28 cellular contexts compared by ENCODE assay signal in genomic region chr1:165844933-165845332, GRCh38.
"Had no signal": no experiment of that assay in that cellular context is flagged by ENCODE, and none has a peak within 500 bp of the region (broad histone marks: within the 10 kb centered on the region; RNA-seq: fewer than 3 reads in every experiment).

No MANE protein-coding gene starts in this region.

- H3K4me2 ChIP-seq: neural progenitor cell had no signal

- H3K9me3 ChIP-seq: right atrium auricular region, stomach, thyroid gland, upper lobe of right lung had no signal

- H3K27ac Mint-ChIP-seq: activated CD4-positive, alpha-beta memory T cell treated with anti-CD3 and anti-CD28 coated beads for 36 hours; activated CD4-positive, alpha-beta T cell treated with anti-CD3 and anti-CD28 coated beads, Interleukin-2, amount 10 ng/mL, durations not matched to agents 24 days and 14 days; activated T-helper 1 cell treated with anti-CD3 and anti-CD28 coated beads, Interleukin-12 subunit alpha, Interleukin-12 subunit beta, Interleukin-2, Interleukin-4 antibody, amounts not matched to agents 30 ng/mL and 10 ng/mL and 1 ng/mL, durations not matched to agents 14 hours and 24 hours and 36 hours; naive thymus-derived CD8-positive, alpha-beta T cell; neural progenitor cell; stimulated activated naive B cell treated with anti-CD40 and anti-IgM and Interleukin-4, amounts not matched to agents 10 μg/mL and 1 μg/mL and 100 μg/mL, for 72 hours had no signal

- H3K9ac ChIP-seq: neural progenitor cell, parathyroid adenoma had no signal

- H3K4me1 ChIP-seq: neural progenitor cell, parathyroid adenoma had no signal

- H3K27me3 ChIP-seq: neural progenitor cell, right atrium auricular region, stomach, thyroid gland, upper lobe of right lung had no signal

- H3K27me3 Mint-ChIP-seq: activated CD4-positive, alpha-beta memory T cell treated with anti-CD3 and anti-CD28 coated beads for 36 hours; activated CD4-positive, alpha-beta T cell treated with anti-CD3 and anti-CD28 coated beads, Interleukin-2, amount 10 ng/mL, durations not matched to agents 24 days and 14 days; stimulated activated naive B cell treated with anti-CD40 and anti-IgM and Interleukin-4, amounts not matched to agents 10 μg/mL and 1 μg/mL and 100 μg/mL, for 72 hours had no signal

- DNase-seq: activated CD4-positive, alpha-beta memory T cell treated with anti-CD3 and anti-CD28 coated beads for 36 hours; activated CD4-positive, alpha-beta T cell treated with anti-CD3 and anti-CD28 coated beads, Interleukin-2, amount 10 ng/mL, durations not matched to agents 24 days and 14 days; activated CD4-positive, CD25-positive, alpha-beta regulatory T cell treated with anti-CD3 and anti-CD28 coated beads, Interleukin-2, amount 50 U/mL, for 72 hours; activated CD8-positive, alpha-beta memory T cell treated with anti-CD3 and anti-CD28 coated beads, Interleukin-2, amount 50 U/mL, for 4 hours; activated effector memory CD4-positive, alpha-beta T cell treated with anti-CD3 and anti-CD28 coated beads, Interleukin-2, amount 50 U/mL, for 16 hours; activated naive CD4-positive, alpha-beta T cell treated with anti-CD3 and anti-CD28 coated beads, Interleukin-2, amount 50 U/mL, for 16 hours; activated T-cell treated with anti-CD3 and anti-CD28 coated beads, Interleukin-2, amount 50 U/mL, for 1 hour; amniotic stem cell; cortex of kidney; foreskin fibroblast; hippocampal formation; immature natural killer cell; midbrain; naive thymus-derived CD8-positive, alpha-beta T cell; occipital lobe; stimulated activated CD4-positive, alpha-beta T cell treated with anti-CD3 and anti-CD28 coated beads, Interleukin-15, amount 100 ng/mL, for 24 hours; stimulated activated CD4-positive, alpha-beta T cell treated with anti-CD3 and anti-CD28 coated beads, Interleukin-2, amount 100 ng/mL, for 24 hours; stimulated activated naive B cell treated with anti-CD40 and anti-IgM and Interleukin-4, amounts not matched to agents 10 μg/mL and 1 μg/mL and 100 μg/mL, for 72 hours; stomach; T1000; thyroid gland; upper lobe of right lung; WERI-Rb-1 had no signal

- H3K36me3 ChIP-seq: neural progenitor cell, right atrium auricular region, stomach, thyroid gland, upper lobe of right lung had no signal

- H3K27ac ChIP-seq: neural progenitor cell, parathyroid adenoma, right atrium auricular region, stomach, thyroid gland, upper lobe of right lung, WERI-Rb-1 had no signal

- ATAC-seq: esophagus mucosa; naive thymus-derived CD8-positive, alpha-beta T cell; stimulated activated naive B cell treated with anti-CD40 and anti-IgM and Interleukin-4, amounts not matched to agents 10 μg/mL and 1 μg/mL and 100 μg/mL, for 72 hours; upper lobe of right lung had no signal

- H3K4me3 ChIP-seq: neural progenitor cell, right atrium auricular region, stomach, thyroid gland, upper lobe of right lung had no signal

- H3K4me3 Mint-ChIP-seq: activated CD4-positive, alpha-beta memory T cell treated with anti-CD3 and anti-CD28 coated beads for 36 hours; activated CD4-positive, alpha-beta T cell treated with anti-CD3 and anti-CD28 coated beads, Interleukin-2, amount 10 ng/mL, durations not matched to agents 24 days and 14 days; activated T-helper 1 cell treated with anti-CD3 and anti-CD28 coated beads, Interleukin-12 subunit alpha, Interleukin-12 subunit beta, Interleukin-2, Interleukin-4 antibody, amounts not matched to agents 30 ng/mL and 10 ng/mL and 1 ng/mL, durations not matched to agents 14 hours and 24 hours and 36 hours; immature natural killer cell; naive thymus-derived CD8-positive, alpha-beta T cell; neural progenitor cell; stimulated activated naive B cell treated with anti-CD40 and anti-IgM and Interleukin-4, amounts not matched to agents 10 μg/mL and 1 μg/mL and 100 μg/mL, for 72 hours had no signal

- H2AFZ ChIP-seq: neural progenitor cell, parathyroid adenoma had no signal

- H3K9me3 Mint-ChIP-seq: activated CD4-positive, alpha-beta T cell treated with anti-CD3 and anti-CD28 coated beads, Interleukin-2, amount 10 ng/mL, durations not matched to agents 24 days and 14 days; activated T-helper 1 cell treated with anti-CD3 and anti-CD28 coated beads, Interleukin-12 subunit alpha, Interleukin-12 subunit beta, Interleukin-2, Interleukin-4 antibody, amounts not matched to agents 30 ng/mL and 10 ng/mL and 1 ng/mL, durations not matched to agents 14 hours and 24 hours and 36 hours had no signal
